In the genomic region with DNA sequence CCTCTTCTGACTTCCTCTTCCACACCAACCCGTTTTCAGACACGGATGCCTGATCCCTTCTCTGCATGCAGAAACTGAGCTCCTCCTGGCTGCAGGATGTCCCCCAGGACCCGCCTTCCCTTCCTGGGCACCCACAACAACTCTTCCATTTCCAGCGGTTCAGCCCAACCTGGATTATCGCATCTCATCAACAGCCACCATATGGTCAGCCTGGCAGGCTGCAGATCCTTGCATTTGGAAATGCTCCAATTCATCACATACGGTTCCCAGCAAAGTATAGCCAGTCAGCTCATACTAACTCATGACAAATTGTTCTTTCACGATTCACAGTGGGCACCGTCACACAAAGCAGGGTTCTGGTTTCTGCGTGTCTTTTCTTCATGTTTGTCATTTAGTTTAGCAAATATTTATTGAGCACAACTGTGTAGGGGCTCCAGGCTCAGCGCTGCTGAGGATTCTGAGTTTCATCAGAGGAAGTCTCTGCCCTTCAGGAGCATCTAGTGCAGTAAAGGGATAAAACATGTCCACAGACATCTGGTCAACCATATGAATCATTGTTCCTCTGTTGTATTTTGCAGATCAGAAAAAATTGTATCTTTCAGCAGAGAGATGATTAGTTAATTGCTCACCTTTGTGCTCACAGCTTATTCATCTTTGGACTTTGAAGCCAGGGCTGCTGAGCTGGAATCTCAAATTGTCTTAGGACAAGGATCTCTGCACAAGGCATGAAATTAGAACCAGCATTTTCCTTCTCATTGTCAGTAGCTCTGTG, we compare ENCODE assay signal across 19 cellular contexts.
DNase-seq lines count a peak whose midpoint lies in the region.
"Had no signal": no experiment of that assay in that cellular context is flagged by ENCODE, and none has a peak within 500 bp of the region (broad histone marks: within the 10 kb centered on the region; RNA-seq: fewer than 3 reads in every experiment).

No MANE protein-coding gene starts in this region.

- no peak overlapping the region for H3K27ac Mint-ChIP-seq in CD8-positive, alpha-beta memory T cell
- H3K27ac Mint-ChIP-seq in activated T-helper 1 cell treated with anti-CD3 and anti-CD28 coated beads, Interleukin-12 subunit alpha, Interleukin-12 subunit beta, Interleukin-2, Interleukin-4 antibody, amounts not matched to agents 30 ng/mL and 10 ng/mL and 1 ng/mL, durations not matched to agents 14 hours and 24 hours and 36 hours = no peak overlapping the region
- H3K27ac Mint-ChIP-seq: activated CD4-positive, alpha-beta memory T cell treated with anti-CD3 and anti-CD28 coated beads for 36 hours; naive thymus-derived CD4-positive, alpha-beta T cell had no signal

- H3K27me3 Mint-ChIP-seq in CD8-positive, alpha-beta memory T cell = peaks cover 0 to 2% of the 10 kb centered on the region in 2 donors
- no peaks in the 10 kb centered on the region for H3K27me3 Mint-ChIP-seq in activated T-helper 1 cell treated with anti-CD3 and anti-CD28 coated beads, Interleukin-12 subunit alpha, Interleukin-12 subunit beta, Interleukin-2, Interleukin-4 antibody, amounts not matched to agents 30 ng/mL and 10 ng/mL and 1 ng/mL, durations not matched to agents 14 hours and 24 hours and 36 hours (ENCODE audit: insufficient read depth)
- H3K27me3 Mint-ChIP-seq: activated CD4-positive, alpha-beta memory T cell treated with anti-CD3 and anti-CD28 coated beads for 36 hours; central memory CD8-positive, alpha-beta T cell; naive thymus-derived CD4-positive, alpha-beta T cell had no signal

- POLR2A ChIA-PET in CD8-positive, alpha-beta memory T cell (lab: Charles Lee) = no interaction called here

- no peak overlapping the region for H3K4me3 Mint-ChIP-seq in CD8-positive, alpha-beta memory T cell
- no peak overlapping the region for H3K4me3 Mint-ChIP-seq in activated T-helper 1 cell treated with anti-CD3 and anti-CD28 coated beads, Interleukin-12 subunit alpha, Interleukin-12 subunit beta, Interleukin-2, Interleukin-4 antibody, amounts not matched to agents 30 ng/mL and 10 ng/mL and 1 ng/mL, durations not matched to agents 14 hours and 24 hours and 36 hours
- H3K4me3 Mint-ChIP-seq: activated CD4-positive, alpha-beta memory T cell treated with anti-CD3 and anti-CD28 coated beads for 36 hours; central memory CD8-positive, alpha-beta T cell; naive thymus-derived CD4-positive, alpha-beta T cell had no signal

- H3K9me3 ChIP-seq in CD8-positive, alpha-beta memory T cell (ENCODE audit: low read length) = no peaks in the 10 kb centered on the region
- H3K9me3 ChIP-seq: suprapubic skin had no signal

- no peaks in the 10 kb centered on the region for H3K36me3 ChIP-seq in CD8-positive, alpha-beta memory T cell (ENCODE audit: insufficient read depth, low read length)
- H3K36me3 ChIP-seq: suprapubic skin had no signal

- H3K27me3 ChIP-seq in CD8-positive, alpha-beta memory T cell (ENCODE audit: insufficient read depth, low read length, poor library complexity, severe bottlenecking) = no peaks in the 10 kb centered on the region
- H3K27me3 ChIP-seq: suprapubic skin had no signal

- intact Hi-C loops in activated T-helper 1 cell treated with anti-CD3 and anti-CD28 coated beads, Interleukin-12 subunit alpha, Interleukin-12 subunit beta, Interleukin-2, Interleukin-4 antibody, amounts not matched to agents 30 ng/mL and 10 ng/mL and 1 ng/mL, durations not matched to agents 14 hours and 24 hours and 36 hours (cut with micrococcal nuclease) = no loop called here

- H3K4me1 Mint-ChIP-seq in CD8-positive, alpha-beta memory T cell = no peaks in the 10 kb centered on the region
- no peaks in the 10 kb centered on the region for H3K4me1 Mint-ChIP-seq in activated T-helper 1 cell treated with anti-CD3 and anti-CD28 coated beads, Interleukin-12 subunit alpha, Interleukin-12 subunit beta, Interleukin-2, Interleukin-4 antibody, amounts not matched to agents 30 ng/mL and 10 ng/mL and 1 ng/mL, durations not matched to agents 14 hours and 24 hours and 36 hours (ENCODE audit: low read depth)
- H3K4me1 Mint-ChIP-seq: central memory CD8-positive, alpha-beta T cell; naive thymus-derived CD4-positive, alpha-beta T cell had no signal

- H3K9me3 Mint-ChIP-seq in CD8-positive, alpha-beta memory T cell = peaks cover 2 to 24% (median 9%) of the 10 kb centered on the region in 5 donors
- peaks cover 39% of the 10 kb centered on the region for H3K9me3 Mint-ChIP-seq in activated T-helper 1 cell treated with anti-CD3 and anti-CD28 coated beads, Interleukin-12 subunit alpha, Interleukin-12 subunit beta, Interleukin-2, Interleukin-4 antibody, amounts not matched to agents 30 ng/mL and 10 ng/mL and 1 ng/mL, durations not matched to agents 14 hours and 24 hours and 36 hours

- CTCF ChIA-PET in CD8-positive, alpha-beta memory T cell (lab: Charles Lee) = no interaction called here

- DNase-seq in HT1080 (ENCODE audit: low read depth) (peak; percentile 62), NCI-H82 treated with DMSO at 0.1 percent for 48 hours (lab: John Stamatoyannopoulos, UW; ENCODE audit: unreplicated experiment) (peak; percentile 80), renal cortical epithelial cell (ENCODE audit: low read depth) (peak; percentile 3), NCI-H1417 treated with DMSO at 0.1 percent for 48 hours (lab: John Stamatoyannopoulos, UW) (no peak), amygdala (lab: John Stamatoyannopoulos, UW) (no peak)
- no peak for DNase-seq in CD8-positive, alpha-beta memory T cell
- no peak for DNase-seq in activated T-helper 1 cell treated with anti-CD3 and anti-CD28 coated beads, Interleukin-12 subunit alpha, Interleukin-12 subunit beta, Interleukin-2, Interleukin-4 antibody, amounts not matched to agents 30 ng/mL and 10 ng/mL and 1 ng/mL, durations not matched to agents 14 hours and 24 hours and 36 hours (ENCODE audit: low spot score)
- DNase-seq: activated CD4-positive, alpha-beta memory T cell treated with anti-CD3 and anti-CD28 coated beads for 36 hours; activated T-cell treated with anti-CD3 and anti-CD28 coated beads, Interleukin-2, amount 50 U/mL, for 48 hours; C1 segment of cervical spinal cord; foreskin melanocyte; left ventricle myocardium superior; MM.1S; naive thymus-derived CD4-positive, alpha-beta T cell; NCI-H2081; stimulated activated CD4-positive, alpha-beta T cell treated with anti-CD3 and anti-CD28 coated beads, Interleukin-1b, Interleukin-23, amount 100 ng/mL, for 48 hours had no signal

- H3K36me3 Mint-ChIP-seq in CD8-positive, alpha-beta memory T cell = no peaks in the 10 kb centered on the region
- no peaks in the 10 kb centered on the region for H3K36me3 Mint-ChIP-seq in activated T-helper 1 cell treated with anti-CD3 and anti-CD28 coated beads, Interleukin-12 subunit alpha, Interleukin-12 subunit beta, Interleukin-2, Interleukin-4 antibody, amounts not matched to agents 30 ng/mL and 10 ng/mL and 1 ng/mL, durations not matched to agents 14 hours and 24 hours and 36 hours (ENCODE audit: low read depth)
- H3K36me3 Mint-ChIP-seq: activated CD4-positive, alpha-beta memory T cell treated with anti-CD3 and anti-CD28 coated beads for 36 hours had no signal

- no peaks in the 10 kb centered on the region for H3K4me1 ChIP-seq in CD8-positive, alpha-beta memory T cell (ENCODE audit: insufficient read depth, low read length)
- H3K4me1 ChIP-seq: suprapubic skin had no signal

- H3K27ac ChIP-seq in cingulate gyrus (ENCODE audit: low read depth, low read length) = peak overlapping the region; percentile 31
- H3K27ac ChIP-seq in CD8-positive, alpha-beta memory T cell (ENCODE audit: low read depth, low read length) = no peak overlapping the region
- H3K27ac ChIP-seq: suprapubic skin had no signal

- H3K4me3 ChIP-seq in CD8-positive, alpha-beta memory T cell (ENCODE audit: low read length) = no peak overlapping the region
- H3K4me3 ChIP-seq: suprapubic skin had no signal

Comparison
In these comparisons a context has a peak if more than half of its experiments do, and no peak if none do; other contexts are left out.
1. DNase-seq: peak in HT1080 (single experiment), NCI-H82 treated with DMSO at 0.1 percent for 48 hours (single experiment) and renal cortical epithelial cell (single experiment); none in NCI-H1417 treated with DMSO at 0.1 percent for 48 hours (single experiment), CD8-positive, alpha-beta memory T cell (0 of 5), activated T-helper 1 cell treated with anti-CD3 and anti-CD28 coated beads, Interleukin-12 subunit alpha, Interleukin-12 subunit beta, Interleukin-2, Interleukin-4 antibody, amounts not matched to agents 30 ng/mL and 10 ng/mL and 1 ng/mL, durations not matched to agents 14 hours and 24 hours and 36 hours (single experiment) and amygdala (0 of 56).